In the genomic region with DNA sequence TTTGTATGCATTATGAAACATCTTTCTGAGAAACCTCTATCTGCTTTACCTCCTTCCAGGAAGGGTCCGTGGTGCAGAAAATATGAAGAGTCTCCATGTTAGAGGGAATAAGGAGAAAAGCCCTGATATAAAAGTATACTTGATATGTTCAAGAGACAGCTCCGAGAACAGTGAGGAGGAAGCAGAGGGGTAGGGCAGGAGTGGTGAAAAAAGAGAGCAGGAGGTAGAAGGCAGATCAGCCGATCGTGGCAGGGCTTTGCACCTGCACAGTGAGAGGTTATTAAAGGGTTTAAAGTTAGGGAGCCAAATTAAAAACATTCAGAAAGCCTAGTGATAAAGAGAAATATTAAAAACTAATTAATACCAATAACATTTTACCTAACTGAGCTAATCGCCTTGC, we compare ENCODE assay signal across 19 cellular contexts.
DNase-seq lines count a peak whose midpoint lies in the region; ATAC-seq and TF ChIP-seq lines count a peak whose summit lies in the region.
"Had no signal": no experiment of that assay in that cellular context is flagged by ENCODE, and none has a peak within 500 bp of the region (broad histone marks: within the 10 kb centered on the region; RNA-seq: fewer than 3 reads in every experiment).

No MANE protein-coding gene starts in this region.

- H3K4me3 Mint-ChIP-seq in brain = peak overlapping the region in 2 of 5 experiments; percentile 28 to 40
- H3K4me3 Mint-ChIP-seq: activated CD8-positive, alpha-beta memory T cell treated with anti-CD3 and anti-CD28 coated beads, Interleukin-2, amount 10 ng/mL, durations not matched to agents 7 days and 5 days; activated T-helper 17 cell treated with anti-CD3 and anti-CD28 coated beads, Interleukin-2, amount 50 U/mL, for 72 hours; B cell had no signal

- no CpG with 5 or more reads among the region's 5 CpGs for WGBS in IMR-90 (ENCODE audit: extremely low coverage in 2 of 2, insufficient read length in 1 of 2), 2 experiments
- no CpG with 5 or more reads among the region's 5 CpGs for WGBS in mesendoderm (ENCODE audit: extremely low coverage, insufficient coverage, low lambda C conversion rate)
- WGBS in esophagus squamous epithelium, 2 donors = 76 to 84% methylated on average over 5 of the region's 5 CpGs

- H2AK5ac ChIP-seq in IMR-90 (ENCODE audit: low read depth, low read length) (peak overlapping the region; percentile 29; the same call in 1 of the 2 replicates), mesendoderm (ENCODE audit: low read length) (no peak overlapping the region)

- H4K8ac ChIP-seq in IMR-90 (ENCODE audit: low read depth in 2 of 2, low read length in 2 of 2) (0 out of 4 replicates have a peak overlapping the region, but pooled peaks of 1 of the 2 experiments have one; percentile 40), mesendoderm (ENCODE audit: low read depth, low read length) (no peak overlapping the region)

- peaks cover 0 to 3% (median 0%) of the 10 kb centered on the region in 5 experiments for H3K9me3 Mint-ChIP-seq in brain

- peaks cover 46% of the 10 kb centered on the region for H3K4me1 Mint-ChIP-seq in brain
- H3K4me1 Mint-ChIP-seq: activated CD8-positive, alpha-beta memory T cell treated with anti-CD3 and anti-CD28 coated beads, Interleukin-2, amount 10 ng/mL, durations not matched to agents 7 days and 5 days; activated T-helper 17 cell treated with anti-CD3 and anti-CD28 coated beads, Interleukin-2, amount 50 U/mL, for 72 hours; B cell had no signal

- no peak overlapping the region; the same call in 1 of the 2 replicates for H3K14ac ChIP-seq in IMR-90 (replicated peaks; ENCODE audit: low read depth, low read length)

- in situ Hi-C loops in IMR-90 (cut with MboI; ENCODE audit: low sequenced_read_pairs) = no loop called here

- H2BK5ac ChIP-seq in IMR-90 (ENCODE audit: low read depth, low read length, poor library complexity, severe bottlenecking) (no peak overlapping the region), mesendoderm (ENCODE audit: low read length) (no peak overlapping the region)

- CTCF ChIA-PET in IMR-90 (lab: Yijun Ruan, JAX) = interaction anchor here (0.8 to 1.4 kb wide), 3 partner anchors 8 to 420 kb away, joined by 4 to 6 read pairs (median 4); partner anchors contain the start of gene FAT4

- H3K4me2 ChIP-seq in IMR-90 (ENCODE audit: low read depth, low read length) (no peak overlapping the region), mesendoderm (ENCODE audit: low read length) (no peak overlapping the region), skeletal muscle satellite cell (ENCODE audit: low read length) (peak overlapping the region; percentile 52)

- dilution Hi-C loops in IMR-90 (cut with HindIII; ENCODE audit: low sequenced_read_pairs, unreplicated experiment) = no loop called here

- no TSS peak for BruUV-seq in IMR-90 (replicated peaks; lab: Mats Ljungman, UMichigan)

- TF ChIP-seq CTCF in IMR-90 (conservative IDR thresholded peaks at IDR 0.05; ENCODE audit: low read depth, low read length) (no peak), brain (conservative IDR thresholded peaks at IDR 0.05) (no peak), esophagus squamous epithelium (IDR thresholded peaks at IDR 0.05) (no peak)

- TF ChIP-seq RAD21 in IMR-90 (IDR thresholded peaks at IDR 0.05; ENCODE audit: low read length) = no peak

- H3K9ac ChIP-seq in IMR-90 (ENCODE audit: low read depth, low read length) (no peak overlapping the region), mesendoderm (ENCODE audit: low read length) (no peak overlapping the region), skeletal muscle satellite cell (ENCODE audit: low read depth, low read length) (peak overlapping the region; percentile 81)

- no peak overlapping the region; the same call in 1 of the 2 replicates for H3K18ac ChIP-seq in IMR-90 (ENCODE audit: low read depth, low read length)
- H3K18ac ChIP-seq in mesendoderm (ENCODE audit: low read length) = no peak overlapping the region

- H3K27me3 Mint-ChIP-seq in brain = peaks cover 2% of the 10 kb centered on the region
- H3K27me3 Mint-ChIP-seq: activated CD8-positive, alpha-beta memory T cell treated with anti-CD3 and anti-CD28 coated beads, Interleukin-2, amount 10 ng/mL, durations not matched to agents 7 days and 5 days; activated T-helper 17 cell treated with anti-CD3 and anti-CD28 coated beads, Interleukin-2, amount 50 U/mL, for 72 hours; B cell had no signal

- H3K9me1 ChIP-seq in IMR-90 (ENCODE audit: insufficient read depth, low read length) = peaks cover 7% of the 10 kb centered on the region

- H2BK15ac ChIP-seq in IMR-90 (ENCODE audit: low read depth, low read length) (peak overlapping the region; percentile 81; the same call in 2 of the 3 replicates), mesendoderm (replicated peaks; ENCODE audit: low read depth) (no peak overlapping the region)

- H2AK9ac ChIP-seq in IMR-90 (replicated peaks; ENCODE audit: low read depth, low read length, poor library complexity) = no peak overlapping the region

- H3K79me1 ChIP-seq in IMR-90 (ENCODE audit: low read depth in 1 of 2, low read length in 2 of 2) = no peaks in the 10 kb centered on the region
- no peaks in the 10 kb centered on the region for H3K79me1 ChIP-seq in mesendoderm (ENCODE audit: low read length)

- POLR2A ChIA-PET in IMR-90 (lab: Charles Lee; ENCODE audit: unreplicated experiment) = interaction anchor here (0.6 kb wide), 1 partner anchor 11 kb away, joined by 3 read pairs; no protein-coding TSS in a partner anchor

- H3K27ac ChIP-seq in IMR-90 (ENCODE audit: insufficient read depth, low read length) (no peak overlapping the region), mesendoderm (ENCODE audit: low read depth, low read length) (no peak overlapping the region), esophagus squamous epithelium (no peak overlapping the region)
- H3K27ac ChIP-seq: left ventricle myocardium inferior, pancreas had no signal

- H3K36me3 Mint-ChIP-seq in brain = no peaks in the 10 kb centered on the region
- H3K36me3 Mint-ChIP-seq: activated CD8-positive, alpha-beta memory T cell treated with anti-CD3 and anti-CD28 coated beads, Interleukin-2, amount 10 ng/mL, durations not matched to agents 7 days and 5 days had no signal

- H3K4ac ChIP-seq in IMR-90 (ENCODE audit: low read depth, low read length) (peak overlapping the region; percentile 71), mesendoderm (ENCODE audit: low read depth, low read length) (no peak overlapping the region)

- DNase-seq in IMR-90 (no peak), mesendoderm (peak; percentile 22), esophagus squamous epithelium (lab: John Stamatoyannopoulos, UW) (no peak), AML-193 (lab: John Stamatoyannopoulos, UW) (no peak)
- no peak for DNase-seq in stimulated activated CD4-positive, alpha-beta T cell treated with anti-CD3 and anti-CD28 coated beads, Interleukin-12 subunit alpha, Interleukin-12 subunit beta, amount 100 ng/mL, for 4 hours
- DNase-seq: activated CD4-positive, alpha-beta T cell treated with anti-CD3 and anti-CD28 coated beads for 48 hours; activated CD8-positive, alpha-beta memory T cell treated with anti-CD3 and anti-CD28 coated beads, Interleukin-2, amount 10 ng/mL, durations not matched to agents 7 days and 5 days; left ventricle myocardium inferior; NCI-H1417 treated with DMSO at 0.1 percent for 48 hours; NCI-H2171; sigmoid colon; stimulated activated CD4-positive, alpha-beta T cell treated with anti-CD3 and anti-CD28 coated beads, Interleukin-2, amount 100 ng/mL, for 24 hours; stimulated activated naive CD8-positive, alpha-beta T cell treated with anti-CD3 and anti-CD28 coated beads, Interleukin-15, Interleukin-2, amounts not matched to agents 100 U/mL and 50 U/mL, for 24 hours had no signal

- TF ChIP-seq POLR2A in IMR-90 (IDR thresholded peaks at IDR 0.05; ENCODE audit: low read depth, low read length) = no peak
- no peak for TF ChIP-seq POLR2A in esophagus squamous epithelium (IDR thresholded peaks at IDR 0.05)

- H2BK120ac ChIP-seq in IMR-90 (ENCODE audit: low read depth, low read length) (peak overlapping the region; percentile 58), mesendoderm (ENCODE audit: low read depth, low read length) (no peak overlapping the region)

- H3K27ac Mint-ChIP-seq in brain = peak overlapping the region in 4 of 5 experiments; percentile 7 to 76 (median 46)
- H3K27ac Mint-ChIP-seq: activated CD8-positive, alpha-beta memory T cell treated with anti-CD3 and anti-CD28 coated beads, Interleukin-2, amount 10 ng/mL, durations not matched to agents 7 days and 5 days; activated T-helper 17 cell treated with anti-CD3 and anti-CD28 coated beads, Interleukin-2, amount 50 U/mL, for 72 hours; B cell had no signal

- H2BK20ac ChIP-seq in IMR-90 (ENCODE audit: low read depth, low read length) = peak overlapping the region; percentile 70

- H3K9me3 ChIP-seq in IMR-90 (ENCODE audit: control insufficient read depth, insufficient read depth, low read length) (no peaks in the 10 kb centered on the region), skeletal muscle satellite cell (replicated peaks; ENCODE audit: low read length) (no peaks in the 10 kb centered on the region), esophagus squamous epithelium (no peaks in the 10 kb centered on the region)
- H3K9me3 ChIP-seq: left ventricle myocardium inferior, pancreas, sigmoid colon had no signal

- no peak overlapping the region for H3K56ac ChIP-seq in IMR-90 (ENCODE audit: extremely low read depth, insufficient read depth, low read length)
- no peak overlapping the region for H3K56ac ChIP-seq in mesendoderm (ENCODE audit: low read length)

- no peaks in the 10 kb centered on the region for H3K79me2 ChIP-seq in mesendoderm (ENCODE audit: control insufficient read depth, insufficient read depth, low read length)

- ATAC-seq in IMR-90 (ENCODE audit: low read depth) (no peak), HG03039 (IDR thresholded peaks at IDR 0.05; ENCODE audit: unreplicated experiment) (no peak)
- ATAC-seq: activated CD8-positive, alpha-beta memory T cell treated with anti-CD3 and anti-CD28 coated beads, Interleukin-2, amount 10 ng/mL, durations not matched to agents 7 days and 5 days; activated T-helper 17 cell treated with anti-CD3 and anti-CD28 coated beads, Interleukin-2, amount 50 U/mL, for 72 hours; stimulated activated naive CD8-positive, alpha-beta T cell treated with anti-CD3 and anti-CD28 coated beads, Interleukin-15, Interleukin-2, amounts not matched to agents 100 U/mL and 50 U/mL, for 24 hours had no signal

- no peak overlapping the region for H3K4me3 ChIP-seq in IMR-90 (ENCODE audit: insufficient read depth, low read depth, low read length)
- no peak overlapping the region for H3K4me3 ChIP-seq in mesendoderm (ENCODE audit: low read length)
- H3K4me3 ChIP-seq in skeletal muscle satellite cell (ENCODE audit: low read length) = no peak overlapping the region
- no peak overlapping the region for H3K4me3 ChIP-seq in esophagus squamous epithelium
- H3K4me3 ChIP-seq: left ventricle myocardium inferior, pancreas, sigmoid colon had no signal

- intact Hi-C loops in IMR-90 (cut with micrococcal nuclease) = no loop called here
- intact Hi-C loops in esophagus squamous epithelium (cut with DNase I) = loop anchor here (10.0 kb wide), 1 partner anchor 420 kb away; the partner anchor contains the start of gene FAT4

- H3K4me1 ChIP-seq in IMR-90 (ENCODE audit: control insufficient read depth, insufficient read depth, low read length) (peaks cover 11% of the 10 kb centered on the region), mesendoderm (ENCODE audit: control insufficient read depth, low read depth, low read length) (no peaks in the 10 kb centered on the region), skeletal muscle satellite cell (ENCODE audit: control insufficient read depth, insufficient read depth, low read length) (peaks cover 43% of the 10 kb centered on the region), esophagus squamous epithelium (no peaks in the 10 kb centered on the region)

- H4K20me1 ChIP-seq in IMR-90 (ENCODE audit: insufficient read depth, low read length) = no peaks in the 10 kb centered on the region

- no peaks in the 10 kb centered on the region for H3K36me3 ChIP-seq in IMR-90 (ENCODE audit: control insufficient read depth, insufficient read depth, low read length)
- no peaks in the 10 kb centered on the region for H3K36me3 ChIP-seq in mesendoderm (ENCODE audit: control insufficient read depth, insufficient read depth, low read length)
- H3K36me3 ChIP-seq in skeletal muscle satellite cell (ENCODE audit: insufficient read depth, low read length) = no peaks in the 10 kb centered on the region
- no peaks in the 10 kb centered on the region for H3K36me3 ChIP-seq in esophagus squamous epithelium
- H3K36me3 ChIP-seq: left ventricle myocardium inferior, pancreas, sigmoid colon had no signal

- H3K27me3 ChIP-seq in IMR-90 (ENCODE audit: control insufficient read depth, insufficient read depth, low read length) (no peaks in the 10 kb centered on the region), mesendoderm (ENCODE audit: insufficient read depth, low read length, poor library complexity) (no peaks in the 10 kb centered on the region), skeletal muscle satellite cell (ENCODE audit: control insufficient read depth, insufficient read depth, low read length) (no peaks in the 10 kb centered on the region), esophagus squamous epithelium (no peaks in the 10 kb centered on the region)
- H3K27me3 ChIP-seq: pancreas, sigmoid colon had no signal

- H4K5ac ChIP-seq in IMR-90 (ENCODE audit: low read depth, low read length) (no peak overlapping the region), mesendoderm (ENCODE audit: low read length) (no peak overlapping the region)

- H3K23ac ChIP-seq in IMR-90 (ENCODE audit: low read depth, low read length) (no peak overlapping the region), mesendoderm (ENCODE audit: low read length) (no peak overlapping the region)

- H4K91ac ChIP-seq in IMR-90 (ENCODE audit: insufficient read depth, low read depth, low read length) = peak overlapping the region; percentile 46; the same call in 1 of the 2 replicates

- no peak overlapping the region for H2AFZ ChIP-seq in IMR-90 (replicated peaks; ENCODE audit: low read length, poor library complexity)
